8 cellular contexts compared by ENCODE assay signal in genomic region chr6:30907758-30908591, GRCh38. TPM values are rescaled to one million over a fixed set of nuclear protein-coding genes. Genes with fewer than 3 reads are reported as not detected.
DNase-seq lines count a peak whose midpoint lies in the region; ATAC-seq and TF ChIP-seq lines count a peak whose summit lies in the region.

TSS of gene GTF2H4 (plus strand) at chr6:30908207.

- DNase-seq in CD14-positive monocyte (ENCODE audit: low spot score) = peak; percentile 95
- peak; percentile 98 for DNase-seq in NCI-H82 treated with DMSO at 0.1 percent for 48 hours (lab: John Stamatoyannopoulos, UW; ENCODE audit: unreplicated experiment)
- peak; percentile 97 for DNase-seq in activated CD4-positive, alpha-beta memory T cell treated with anti-CD3 and anti-CD28 coated beads for 36 hours
- DNase-seq in dermis microvascular lymphatic vessel endothelial cell (ENCODE audit: low read depth in 2 of 2) = peak; percentile 97 to 98
- DNase-seq in stimulated activated CD4-positive, alpha-beta T cell treated with anti-CD3 and anti-CD28 coated beads, Interleukin-4, amount 100 ng/mL, for 24 hours = peak; percentile 97

- H3K4me1 ChIP-seq in liver (ENCODE audit: control insufficient read depth in 4 of 4, insufficient read depth in 4 of 4, low read length in 3 of 4) = peaks cover 2 to 34% (median 19%) of the 10 kb centered on the region in 4 donors

- H3K9me3 Mint-ChIP-seq in CD14-positive monocyte = no peaks in the 10 kb centered on the region
- no peaks in the 10 kb centered on the region for H3K9me3 Mint-ChIP-seq in activated CD4-positive, alpha-beta memory T cell treated with anti-CD3 and anti-CD28 coated beads for 36 hours

- H3K27ac Mint-ChIP-seq in CD14-positive monocyte = peak within 1 kb of the TSS; percentile 55 to 92 (median 85)
- H3K27ac Mint-ChIP-seq in activated CD4-positive, alpha-beta memory T cell treated with anti-CD3 and anti-CD28 coated beads for 36 hours = peak within 1 kb of the TSS; percentile 77

- peak within 1 kb of the TSS; percentile 85 to 86 for H3K9ac ChIP-seq in liver (ENCODE audit: low read depth in 1 of 2, low read length in 2 of 2)

- peaks cover 17% of the 10 kb centered on the region for H3K4me1 Mint-ChIP-seq in CD14-positive monocyte
- peaks cover 16% of the 10 kb centered on the region for H3K4me1 Mint-ChIP-seq in activated CD4-positive, alpha-beta memory T cell treated with anti-CD3 and anti-CD28 coated beads for 36 hours (ENCODE audit: low read depth)

- H3K27ac ChIP-seq in liver (ENCODE audit: low read depth in 1 of 2, low read length in 2 of 2) = peak within 1 kb of the TSS; percentile 69 to 79

- no peak for TF ChIP-seq CTCF in CD14-positive monocyte (IDR thresholded peaks at IDR 0.05)
- no peak for TF ChIP-seq CTCF in liver (IDR thresholded peaks at IDR 0.05; ENCODE audit: low read depth, low read length, missing input control)

- under 1% methylated on average over 49 of the region's 49 CpGs for WGBS in liver

- peak within 1 kb of the TSS; percentile 99 for H3K4me3 Mint-ChIP-seq in CD14-positive monocyte
- H3K4me3 Mint-ChIP-seq in activated CD4-positive, alpha-beta memory T cell treated with anti-CD3 and anti-CD28 coated beads for 36 hours = peak within 1 kb of the TSS; percentile 95

- H3K9me3 ChIP-seq in liver (ENCODE audit: control insufficient read depth in 4 of 4, low read length in 3 of 4) = no peaks in the 10 kb centered on the region

- peaks cover 24 to 28% of the 10 kb centered on the region in 2 donors for H3K36me3 Mint-ChIP-seq in CD14-positive monocyte
- H3K36me3 Mint-ChIP-seq in activated CD4-positive, alpha-beta memory T cell treated with anti-CD3 and anti-CD28 coated beads for 36 hours = peaks cover 4% of the 10 kb centered on the region

- POLR2A ChIA-PET in activated CD4-positive, alpha-beta memory T cell treated with anti-CD3 and anti-CD28 coated beads for 36 hours (lab: Charles Lee) = interaction anchor here (0.6 to 1.0 kb wide), 2 partner anchors 47 to 67 kb away, joined by 3 read pairs; no protein-coding TSS in a partner anchor

- H3K36me3 ChIP-seq in liver (ENCODE audit: control insufficient read depth in 4 of 4, insufficient read depth in 3 of 4, low read depth in 1 of 4, low read length in 3 of 4) = peaks cover 3 to 10% (median 7%) of the 10 kb centered on the region in 4 donors

- intact Hi-C loops in CD14-positive monocyte (cut with micrococcal nuclease) = no loop called here
- intact Hi-C loops in activated CD4-positive, alpha-beta memory T cell treated with anti-CD3 and anti-CD28 coated beads for 36 hours (cut with micrococcal nuclease) = no loop called here

- H3K4me3 ChIP-seq in liver (ENCODE audit: low read depth in 1 of 3, low read length in 3 of 3) = peak within 1 kb of the TSS; percentile 76 to 98 (median 96)

- ATAC-seq in GM19438 (IDR thresholded peaks at IDR 0.05; ENCODE audit: low read depth, unreplicated experiment) = peak; percentile 91
- peak; percentile 81 for ATAC-seq in HG03575 (IDR thresholded peaks at IDR 0.05; ENCODE audit: extremely low read depth, insufficient number of reproducible peaks, low FRiP score, unreplicated experiment)

- peaks cover 0 to 3% (median 0%) of the 10 kb centered on the region in 3 donors for H3K27me3 Mint-ChIP-seq in CD14-positive monocyte (ENCODE audit: low read depth in 3 of 3)
- H3K27me3 Mint-ChIP-seq in activated CD4-positive, alpha-beta memory T cell treated with anti-CD3 and anti-CD28 coated beads for 36 hours = no peaks in the 10 kb centered on the region

- no peaks in the 10 kb centered on the region for H3K27me3 ChIP-seq in liver (ENCODE audit: control insufficient read depth in 4 of 4, insufficient read depth in 4 of 4, low read length in 3 of 4)

- CTCF ChIA-PET in activated CD4-positive, alpha-beta memory T cell treated with anti-CD3 and anti-CD28 coated beads for 36 hours (lab: Charles Lee) = interaction anchor here (0.6 to 3.2 kb wide), 6 partner anchors 79 to 179 kb away, joined by 3 to 37 read pairs (median 4); no protein-coding TSS in a partner anchor

- TF ChIP-seq RAD21 in liver (IDR thresholded peaks at IDR 0.05) = peak; percentile 48 to 59

TF ChIP-seq in liver, 16 proteins besides CTCF, POLR2A, EP300 and RAD21:
- TF ChIP-seq ZBTB33 (IDR thresholded peaks at IDR 0.05) (peak; percentile 45), NR2F2 (IDR thresholded peaks at IDR 0.05) (no peak), SP1 (IDR thresholded peaks at IDR 0.05) (peak; percentile 85), FOXA1 (IDR thresholded peaks at IDR 0.05) (no peak), TAF1 (conservative IDR thresholded peaks at IDR 0.05) (peak; percentile 90), RXRA (IDR thresholded peaks at IDR 0.05) (peak; percentile 36 to 55), HNF4A (conservative IDR thresholded peaks at IDR 0.05) (peak; percentile 39 to 56), MAX (IDR thresholded peaks at IDR 0.05) (peak; percentile 73), EGR1 (IDR thresholded peaks at IDR 0.05; ENCODE audit: low read depth in 2 of 2) (peak; percentile 99), ATF3 (IDR thresholded peaks at IDR 0.05) (peak; percentile 29), FOXA2 (IDR thresholded peaks at IDR 0.05) (peak; percentile 33), JUND (IDR thresholded peaks at IDR 0.05) (peak in 1 of 2 donors; percentile 48), GABPA (IDR thresholded peaks at IDR 0.05 in 1 of 2, conservative IDR thresholded peaks at IDR 0.05 in 1 of 2) (peak in 1 of 2 donors; percentile 83), REST (IDR thresholded peaks at IDR 0.05) (peak; percentile 85), YY1 (IDR thresholded peaks at IDR 0.05) (peak; percentile 85), HNF4G (IDR thresholded peaks at IDR 0.05) (no peak)
TF ChIP-seq in liver: peak in this region for 13.

RNA-seq across cellular contexts. Expression of gene GTF2H4, which starts in this region (rescaled TPM):
- polyA plus RNA-seq in CD14-positive monocyte (1 to 10 TPM; 3.6 to 6.0 TPM), liver (10 to 100 TPM in 1 of 2 donors, 1 to 10 TPM in 1; 6.2 to 15.8 TPM)
- total RNA-seq in activated CD4-positive, alpha-beta memory T cell treated with anti-CD3 and anti-CD28 coated beads for 36 hours = 10 to 100 TPM; 35.2 to 39.2 TPM
- total RNA-seq in dermis microvascular lymphatic vessel endothelial cell (10.4 and 13.7 TPM in 2 replicates), liver (10 to 100 TPM; 11.0 to 13.6 TPM)

Comparison
In these comparisons a context has a peak if more than half of its experiments do, and no peak if none do; other contexts are left out.
1. Peak in every context shown above with its lines: DNase-seq, ATAC-seq, H3K4me3 ChIP-seq and H3K27ac ChIP-seq.